1 cellular context compared by ENCODE assay signal in genomic region chr10:2619472-2619871, GRCh38.
A peak's percentile ranks its signal among the peaks of the same experiment; 100 is the strongest.
TF ChIP-seq lines count a peak whose summit lies in the region.

No MANE protein-coding gene starts in this region.

TF ChIP-seq in HepG2, 621 proteins besides CTCF, POLR2A, EP300 and RAD21 (continued from another document):
- no peak for TF ChIP-seq ZNF276 (CRISPR knock-in tag; IDR thresholded peaks at IDR 0.05; ENCODE audit: low read depth)
- no peak for TF ChIP-seq ZBTB26 (CRISPR knock-in tag; IDR thresholded peaks at IDR 0.05; ENCODE audit: borderline replicate concordance)
- no peak for TF ChIP-seq ZNF225 (CRISPR knock-in tag; IDR thresholded peaks at IDR 0.05)
- no peak for TF ChIP-seq ZBTB1 (CRISPR knock-in tag; IDR thresholded peaks at IDR 0.05; ENCODE audit: borderline replicate concordance)
- TF ChIP-seq THYN1 (CRISPR knock-in tag; IDR thresholded peaks at IDR 0.05; ENCODE audit: borderline replicate concordance, low read depth), result no peak
- peak; percentile 46 for TF ChIP-seq STAG1 (CRISPR knock-in tag; IDR thresholded peaks at IDR 0.05)
